ENCODE assay signal across 8 cellular contexts in the genomic region with DNA sequence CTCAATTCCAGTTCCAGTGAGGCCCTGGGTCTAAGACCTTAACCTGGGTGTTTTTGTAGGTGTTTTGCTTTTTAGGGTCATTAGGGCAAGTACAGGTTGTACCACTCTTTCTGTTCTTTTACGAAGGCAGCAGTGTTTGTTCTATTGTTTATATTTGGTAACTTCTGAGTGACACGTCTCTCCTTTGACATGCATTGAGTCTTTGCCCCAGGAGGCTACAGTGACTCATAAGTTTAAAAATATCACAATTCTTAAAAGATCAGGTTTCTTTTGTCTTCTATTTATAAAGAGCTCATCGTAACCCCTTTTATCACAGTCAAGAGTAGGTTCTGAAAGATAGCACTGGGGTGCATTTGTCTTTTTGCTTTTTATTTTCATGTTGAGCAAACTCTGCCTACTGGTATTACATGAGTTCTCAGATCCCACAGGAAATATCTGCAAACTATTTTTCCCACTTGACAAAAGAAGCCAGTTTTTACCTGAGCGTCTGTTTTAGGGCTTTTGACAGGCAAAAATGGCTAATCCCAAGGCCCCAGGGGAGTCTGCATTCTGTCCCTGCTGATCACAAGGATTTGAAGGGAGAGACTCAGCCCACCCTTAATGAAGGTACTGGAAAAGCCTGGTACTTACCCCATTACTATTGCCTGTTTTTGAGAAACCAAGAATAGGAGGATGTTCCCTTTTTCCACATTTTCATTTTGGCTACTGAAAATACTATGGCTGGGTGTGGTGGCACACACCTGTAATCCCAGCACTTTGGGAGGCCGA. TPM values are rescaled to one million over a fixed set of nuclear protein-coding genes. Genes with fewer than 3 reads are reported as not detected.
DNase-seq lines count a peak whose midpoint lies in the region; ATAC-seq and TF ChIP-seq lines count a peak whose summit lies in the region.

No MANE protein-coding gene starts in this region.

- 38 to 42% methylated on average over 5 of the region's 5 CpGs for whole genome bisulfite sequencing in heart right ventricle, 2 donors
- WGBS in suprapubic skin = 35% methylated on average over 5 of the region's 5 CpGs

- H3K27me3 ChIP-seq in HAP-1 (ENCODE audit: low read depth) (no peaks in the 10 kb centered on the region), heart right ventricle (no peaks in the 10 kb centered on the region), suprapubic skin (no peaks in the 10 kb centered on the region)

- peaks cover 12% of the 10 kb centered on the region for H3K4me1 ChIP-seq in HAP-1
- H3K4me1 ChIP-seq in heart right ventricle = peaks cover 6 to 28% (median 11%) of the 10 kb centered on the region in 9 donors
- H3K4me1 ChIP-seq in suprapubic skin = peaks cover 9% of the 10 kb centered on the region

- H3K4me3 ChIP-seq in HAP-1 (no peak overlapping the region), heart right ventricle (peak overlapping the region in 1 of 10 donors; percentile 8), suprapubic skin (no peak overlapping the region)

- H3K9me3 ChIP-seq in HAP-1 (no peaks in the 10 kb centered on the region), heart right ventricle (no peaks in the 10 kb centered on the region), suprapubic skin (no peaks in the 10 kb centered on the region)

- H3K27ac ChIP-seq in heart right ventricle (peak overlapping the region; percentile 69 to 87 (median 80)), suprapubic skin (no peak overlapping the region)

- ATAC-seq in GM18499 (IDR thresholded peaks at IDR 0.05; ENCODE audit: insufficient read depth, unreplicated experiment) = peak; percentile 72
- peak; percentile 42 to 95 (median 75) for ATAC-seq in heart right ventricle

- no peak for TF ChIP-seq POLR2A in suprapubic skin (IDR thresholded peaks at IDR 0.05)

- no peak for TF ChIP-seq EP300 in suprapubic skin (IDR thresholded peaks at IDR 0.05)

- in situ Hi-C loops in HAP-1 (cut with MboI; ENCODE audit: low sequenced_read_pairs) = no loop called here

- intact Hi-C loops in heart right ventricle (cut with DNase I) = no loop called here

- DNase-seq in HAP-1 (ENCODE audit: low spot score in 2 of 2) = peak; percentile 62 to 66
- DNase-seq in MV-4-11 (lab: John Stamatoyannopoulos, UW) = peak; percentile 28
- no peak for DNase-seq in heart right ventricle
- DNase-seq in suprapubic skin (ENCODE audit: low spot score in 2 of 2) = no peak
- DNase-seq in DMS79 (lab: John Stamatoyannopoulos, UW) = no peak
- DNase-seq in NCI-H2029 (lab: John Stamatoyannopoulos, UW) = no peak
- DNase-seq in NCI-H226 = no peak

- H3K36me3 ChIP-seq in HAP-1 (replicated peaks) = no peaks in the 10 kb centered on the region
- H3K36me3 ChIP-seq in heart right ventricle = peaks cover 0 to 67% (median 4%) of the 10 kb centered on the region in 9 donors
- peaks cover 1% of the 10 kb centered on the region for H3K36me3 ChIP-seq in suprapubic skin

- TF ChIP-seq CTCF in heart right ventricle (IDR thresholded peaks at IDR 0.05) (no peak), suprapubic skin (IDR thresholded peaks at IDR 0.05) (no peak)

RNA-seq across cellular contexts. Expression of a gene that starts 7.9 kb away (rescaled TPM):
- 1 to 10 TPM; 1.8 to 5.2 (median 4.0) TPM for total RNA-seq in heart right ventricle
- 10 to 100 TPM in 1 of 2 donors, 1 to 10 TPM in 1; 1.4 to 11.0 TPM for polyA plus RNA-seq in heart right ventricle
- 1 to 10 TPM in 3 of 4 donors, under 1 TPM in 1; 0.86 to 4.2 (median 1.5) TPM for total RNA-seq in suprapubic skin

RNA-seq across cellular contexts. Expression of a gene that starts 21.5 kb away (rescaled TPM):
- total RNA-seq in heart right ventricle = 10 to 100 TPM; 44.4 to 67.3 (median 51.5) TPM
- polyA plus RNA-seq in heart right ventricle = 10 to 100 TPM; 17.3 to 20.8 TPM
- 10 to 100 TPM; 10.6 to 19.5 (median 16.0) TPM for total RNA-seq in suprapubic skin

RNA-seq across cellular contexts. Expression of a gene that starts 49.6 kb away (rescaled TPM):
- total RNA-seq in heart right ventricle (10 to 100 TPM; 14.0 to 22.9 (median 19.0) TPM), suprapubic skin (10 to 100 TPM; 32.5 to 43.9 (median 35.1) TPM)
- 1 to 10 TPM; 5.8 to 7.0 TPM for polyA plus RNA-seq in heart right ventricle

RNA-seq across cellular contexts. Expression of a gene that starts 49.8 kb away (rescaled TPM):
- 10 to 100 TPM; 12.2 to 19.7 (median 16.7) TPM for total RNA-seq in heart right ventricle
- 10 to 100 TPM in 1 of 2 donors, 1 to 10 TPM in 1; 8.0 to 27.0 TPM for polyA plus RNA-seq in heart right ventricle
- total RNA-seq in suprapubic skin = 10 to 100 TPM; 11.0 to 18.9 (median 15.8) TPM

Comparison
In these comparisons a context has a peak if more than half of its experiments do, and no peak if none do; other contexts are left out.
1. DNase-seq: peak in HAP-1 (2 of 2) and MV-4-11 (single experiment); none in heart right ventricle (0 of 2), suprapubic skin (0 of 2), DMS79 (single experiment), NCI-H2029 (single experiment) and NCI-H226 (single experiment).